Comparison of ENCODE assay signal across 9 cellular contexts in the genomic region with DNA sequence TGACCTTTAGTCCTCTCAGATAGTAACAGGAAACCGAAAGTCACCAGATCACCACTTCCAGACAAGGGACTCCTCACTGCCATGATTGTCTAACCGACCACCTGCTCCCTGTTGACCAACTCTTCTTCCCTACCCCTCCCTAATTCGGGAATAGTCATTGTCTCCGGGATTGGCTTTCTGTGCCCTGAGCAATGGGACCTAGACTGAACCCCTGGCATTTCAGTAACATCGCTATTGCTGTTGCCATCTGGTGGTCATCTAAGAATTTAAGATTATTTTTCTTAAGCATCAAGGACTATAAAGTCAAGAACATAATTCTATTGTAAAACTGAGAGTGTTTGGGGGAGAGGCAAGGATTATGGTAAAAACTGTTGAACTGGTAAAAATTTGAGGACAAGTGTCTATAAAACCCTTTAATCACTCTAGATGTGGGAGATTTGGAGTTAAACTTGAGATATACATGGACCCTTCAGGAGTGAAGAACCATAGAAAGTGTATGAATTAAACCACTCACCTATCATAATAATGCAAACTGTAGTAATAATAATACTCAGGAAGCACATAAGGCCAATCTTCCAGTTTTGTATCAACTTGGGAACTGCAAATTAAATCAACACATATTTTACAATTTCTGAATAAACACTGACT. TPM values are rescaled to one million over a fixed set of nuclear protein-coding genes. Genes with fewer than 3 reads are reported as not detected.
DNase-seq lines count a peak whose midpoint lies in the region; ATAC-seq and TF ChIP-seq lines count a peak whose summit lies in the region.
"Had no signal": no experiment of that assay in that cellular context is flagged by ENCODE, and none has a peak within 500 bp of the region (broad histone marks: within the 10 kb centered on the region; RNA-seq: fewer than 3 reads in every experiment).

No MANE protein-coding gene starts in this region.

- peak; percentile 12 for DNase-seq in NCI-H146 (lab: John Stamatoyannopoulos, UW)
- DNase-seq in NCI-H146 treated with DMSO at 0.1 percent for 48 hours (lab: John Stamatoyannopoulos, UW; ENCODE audit: unreplicated experiment): no peak
- DNase-seq in activated CD8-positive, alpha-beta T cell treated with anti-CD3 and anti-CD28 coated beads for 36 hours: peak; percentile 7
- DNase-seq in foreskin keratinocyte: peak in 1 of 2 donors; percentile 34
- DNase-seq in osteoblast (ENCODE audit: insufficient read length, low spot score, missing footprints): no peak
- DNase-seq in SHP77 treated with DMSO at 0.1 percent for 48 hours (lab: John Stamatoyannopoulos, UW): no peak
- no peak for DNase-seq in posterior vena cava (ENCODE audit: low spot score)

- no peaks in the 10 kb centered on the region for H4K20me1 ChIP-seq in osteoblast (ENCODE audit: insufficient read depth, low read length)

- no peaks in the 10 kb centered on the region for H3K4me1 ChIP-seq in foreskin keratinocyte
- H3K4me1 ChIP-seq in osteoblast (ENCODE audit: insufficient read depth, low read length): no peaks in the 10 kb centered on the region

- intact Hi-C loops in activated CD8-positive, alpha-beta T cell treated with anti-CD3 and anti-CD28 coated beads for 36 hours (cut with micrococcal nuclease): loop anchor here (1.0 to 5.0 kb wide), 3 partner anchors 59 to 179 kb away; partner anchors contain the start of gene CLEC2B
- intact Hi-C loops in posterior vena cava (cut with DNase I): no loop called here

- no peaks in the 10 kb centered on the region for H3K9me3 ChIP-seq in osteoblast (ENCODE audit: low read depth, low read length)

- peaks cover 21% of the 10 kb centered on the region for H3K4me1 Mint-ChIP-seq in activated CD8-positive, alpha-beta T cell treated with anti-CD3 and anti-CD28 coated beads for 36 hours (ENCODE audit: low read depth)

- no peak overlapping the region for H3K27ac ChIP-seq in foreskin keratinocyte
- no peak overlapping the region for H3K27ac ChIP-seq in osteoblast (ENCODE audit: low read depth, low read length)

- H3K79me2 ChIP-seq in osteoblast (ENCODE audit: insufficient read depth, low read length): no peaks in the 10 kb centered on the region

- no peaks in the 10 kb centered on the region for H3K27me3 ChIP-seq in foreskin keratinocyte
- H3K27me3 ChIP-seq in osteoblast (ENCODE audit: insufficient read depth, low read length): no peaks in the 10 kb centered on the region

- no peaks in the 10 kb centered on the region for H3K36me3 ChIP-seq in osteoblast (ENCODE audit: insufficient read depth, low read length)

- CTCF ChIA-PET in activated CD8-positive, alpha-beta T cell treated with anti-CD3 and anti-CD28 coated beads for 36 hours (lab: Charles Lee): interaction anchor here (0.7 to 5.3 kb wide), 21 partner anchors 9 to 574 kb away, joined by 3 to 61 read pairs (median 4); no protein-coding TSS in a partner anchor

- H3K4me3 Mint-ChIP-seq in activated CD8-positive, alpha-beta T cell treated with anti-CD3 and anti-CD28 coated beads for 36 hours: peak overlapping the region; percentile 59

- no peaks in the 10 kb centered on the region for H3K36me3 Mint-ChIP-seq in activated CD8-positive, alpha-beta T cell treated with anti-CD3 and anti-CD28 coated beads for 36 hours (ENCODE audit: low read depth)

- H2AFZ ChIP-seq in osteoblast (ENCODE audit: low read length): peak overlapping the region; percentile 85

- H3K4me2 ChIP-seq in osteoblast (ENCODE audit: insufficient read depth, low read length): peak overlapping the region; percentile 66

- no peaks in the 10 kb centered on the region for H3K27me3 Mint-ChIP-seq in activated CD8-positive, alpha-beta T cell treated with anti-CD3 and anti-CD28 coated beads for 36 hours

- H3K4me3 ChIP-seq in osteoblast (ENCODE audit: insufficient read depth, low read length): peak overlapping the region; percentile 33

- TF ChIP-seq CTCF in LNCAP (IDR thresholded peaks at IDR 0.05) (peak; percentile 58), foreskin keratinocyte (conservative IDR thresholded peaks at IDR 0.05) (peak; percentile 67), osteoblast (IDR thresholded peaks at IDR 0.05; ENCODE audit: extremely low read depth, low read depth, low read length) (peak; percentile 54)
- peak; percentile 60 for TF ChIP-seq CTCF in activated CD8-positive, alpha-beta T cell treated with anti-CD3 and anti-CD28 coated beads for 36 hours (IDR thresholded peaks at IDR 0.05)

- peak; percentile 73 for ATAC-seq in activated CD8-positive, alpha-beta T cell treated with anti-CD3 and anti-CD28 coated beads for 36 hours
- peak; percentile 52 for ATAC-seq in foreskin keratinocyte

- peak overlapping the region; percentile 73 for H3K27ac Mint-ChIP-seq in activated CD8-positive, alpha-beta T cell treated with anti-CD3 and anti-CD28 coated beads for 36 hours

- POLR2A ChIA-PET in activated CD8-positive, alpha-beta T cell treated with anti-CD3 and anti-CD28 coated beads for 36 hours (lab: Charles Lee): interaction anchor here (1.3 kb wide), 1 partner anchor 177 kb away, joined by 3 read pairs; no protein-coding TSS in a partner anchor

- H3K9me3 Mint-ChIP-seq in activated CD8-positive, alpha-beta T cell treated with anti-CD3 and anti-CD28 coated beads for 36 hours: no peaks in the 10 kb centered on the region

RNA-seq across cellular contexts. Expression of gene CLEC2A, which starts 6.3 kb away (rescaled TPM):
- not detected for total RNA-seq in activated CD8-positive, alpha-beta T cell treated with anti-CD3 and anti-CD28 coated beads for 36 hours
- total RNA-seq in foreskin keratinocyte (not detected in 2 replicates), osteoblast (not detected in 2 replicates), posterior vena cava (not detected)
- polyA plus RNA-seq in foreskin keratinocyte: not detected in 2 replicates
- total RNA-seq: subcutaneous adipose tissue had no signal

RNA-seq across cellular contexts. Expression of gene KLRF2, which starts 44.6 kb away (rescaled TPM):
- total RNA-seq in activated CD8-positive, alpha-beta T cell treated with anti-CD3 and anti-CD28 coated beads for 36 hours: not detected
- not detected in 2 replicates for total RNA-seq in foreskin keratinocyte
- polyA plus RNA-seq in foreskin keratinocyte: not detected in 2 replicates
- total RNA-seq in osteoblast: not detected in 2 replicates
- total RNA-seq in posterior vena cava: not detected
- total RNA-seq: subcutaneous adipose tissue had no signal

RNA-seq across cellular contexts. Expression of gene CLEC12A, which starts 45.3 kb away (rescaled TPM):
- under 1 TPM; 0.47 TPM for total RNA-seq in activated CD8-positive, alpha-beta T cell treated with anti-CD3 and anti-CD28 coated beads for 36 hours
- total RNA-seq in foreskin keratinocyte: not detected in 2 replicates
- not detected in 2 replicates for polyA plus RNA-seq in foreskin keratinocyte
- 0.29 and 0.72 TPM in 2 replicates for total RNA-seq in osteoblast
- total RNA-seq in posterior vena cava: 1 to 10 TPM; 2.0 to 5.0 TPM

RNA-seq across cellular contexts. Expression of gene CLEC2B, which starts 56.7 kb away (rescaled TPM):
- total RNA-seq in activated CD8-positive, alpha-beta T cell treated with anti-CD3 and anti-CD28 coated beads for 36 hours: 10 to 100 TPM; 38.4 to 43.2 TPM
- total RNA-seq in foreskin keratinocyte (0.51 and 1.4 TPM in 2 replicates), osteoblast (11.5 and 11.6 TPM in 2 replicates), posterior vena cava (10 to 100 TPM; 11.3 to 14.2 TPM)
- 0.46 and 1.2 TPM in 2 replicates for polyA plus RNA-seq in foreskin keratinocyte

Comparison
In these comparisons a context has a peak if more than half of its experiments do, and no peak if none do; other contexts are left out.
1. DNase-seq: peak in NCI-H146 (single experiment) and activated CD8-positive, alpha-beta T cell treated with anti-CD3 and anti-CD28 coated beads for 36 hours (single experiment); none in NCI-H146 treated with DMSO at 0.1 percent for 48 hours (single experiment), osteoblast (single experiment), SHP77 treated with DMSO at 0.1 percent for 48 hours (single experiment) and posterior vena cava (single experiment).
2. Peak in every context shown above with its lines, with median percentiles within 50 percentile points of each other: CTCF ChIP-seq.